ENCODE assay signal across 16 cellular contexts in genomic region chr14:34347683-34348082, GRCh38.
DNase-seq lines count a peak whose midpoint lies in the region; ATAC-seq and TF ChIP-seq lines count a peak whose summit lies in the region.
"Had no signal": no experiment of that assay in that cellular context is flagged by ENCODE, and none has a peak within 500 bp of the region (broad histone marks: within the 10 kb centered on the region; RNA-seq: fewer than 3 reads in every experiment).

No MANE protein-coding gene starts in this region.

- no peak for TF ChIP-seq RAD21 in Ishikawa (IDR thresholded peaks at IDR 0.05; ENCODE audit: low read depth)

- intact Hi-C loops in PC-3 (cut with micrococcal nuclease) = no loop called here
- intact Hi-C loops in upper lobe of right lung (cut with DNase I) = no loop called here
- intact Hi-C loops in thyroid gland (cut with DNase I) = no loop called here

- WGBS in thyroid gland, 2 donors = 69 to 80% methylated on average over 2 of the region's 2 CpGs

- H3K36me3 ChIP-seq in GM06990 (ENCODE audit: control insufficient read depth, insufficient read depth, low read length) (no peaks in the 10 kb centered on the region), PC-3 (ENCODE audit: low read depth, low read length) (no peaks in the 10 kb centered on the region), upper lobe of right lung (no peaks in the 10 kb centered on the region), thyroid gland (no peaks in the 10 kb centered on the region)

- POLR2A ChIA-PET in PC-3 (lab: Charles Lee; ENCODE audit: unreplicated experiment) = interaction anchor here (0.6 kb wide), 1 partner anchor 120 kb away, joined by 3 read pairs; no protein-coding TSS in a partner anchor

- H3K27ac ChIP-seq in PC-3 (ENCODE audit: low read length) = no peak overlapping the region
- H3K27ac ChIP-seq in upper lobe of right lung = no peak overlapping the region
- no peak overlapping the region for H3K27ac ChIP-seq in thyroid gland

- no peaks in the 10 kb centered on the region for H3F3A ChIP-seq in PC-3 (ENCODE audit: low read length, unreplicated experiment)

- H3K9ac ChIP-seq in PC-3 (ENCODE audit: low read length) = no peak overlapping the region

- no peaks in the 10 kb centered on the region for H3K27me3 ChIP-seq in GM06990 (replicated peaks; ENCODE audit: control insufficient read depth, insufficient read depth, low read length)
- no peaks in the 10 kb centered on the region for H3K27me3 ChIP-seq in PC-3 (ENCODE audit: low read length)
- H3K27me3 ChIP-seq in upper lobe of right lung = no peaks in the 10 kb centered on the region
- no peaks in the 10 kb centered on the region for H3K27me3 ChIP-seq in thyroid gland

- H3K4me3 ChIP-seq in GM06990 (replicated peaks; ENCODE audit: low read depth, low read length) (no peak overlapping the region), PC-3 (ENCODE audit: low read length) (no peak overlapping the region), upper lobe of right lung (no peak overlapping the region), thyroid gland (replicated peaks in 1 of 3) (no peak overlapping the region)

- H3K9me3 ChIP-seq in PC-3 (ENCODE audit: low read length) = no peaks in the 10 kb centered on the region
- H3K9me3 ChIP-seq in upper lobe of right lung = no peaks in the 10 kb centered on the region
- H3K9me3 ChIP-seq in thyroid gland = no peaks in the 10 kb centered on the region

- ATAC-seq in GM18858 (IDR thresholded peaks at IDR 0.05; ENCODE audit: unreplicated experiment) (peak; percentile 85), HG02678 (IDR thresholded peaks at IDR 0.05; ENCODE audit: unreplicated experiment) (peak; percentile 75), PC-3 (no peak; the same call in 1 of the 2 replicates), upper lobe of right lung (no peak)
- ATAC-seq: left lobe of liver; naive thymus-derived CD4-positive, alpha-beta T cell; stimulated activated naive B cell treated with anti-CD40 and anti-IgM and Interleukin-4, amounts not matched to agents 10 μg/mL and 1 μg/mL and 100 μg/mL, for 72 hours; WTC11 had no signal

- H2AFZ ChIP-seq in PC-3 (ENCODE audit: low read length) = no peak overlapping the region

- no peaks in the 10 kb centered on the region for H3K9me2 ChIP-seq in PC-3 (replicated peaks; ENCODE audit: low read length)

- CTCF ChIA-PET in PC-3 (lab: Charles Lee) = no interaction called here

- no peaks in the 10 kb centered on the region for H4K20me1 ChIP-seq in PC-3 (ENCODE audit: low read length)

- peak; percentile 12 for DNase-seq in GM06990 (ENCODE audit: extremely low read depth, insufficient read length)
- no peak for DNase-seq in PC-3
- DNase-seq in DMS 273 (lab: John Stamatoyannopoulos, UW; ENCODE audit: unreplicated experiment) = no peak
- DNase-seq in upper lobe of right lung = no peak
- no peak for DNase-seq in thyroid gland
- DNase-seq: activated T-cell treated with anti-CD3 and anti-CD28 coated beads, Interleukin-2, amount 50 U/mL, for 24 hours; amniotic stem cell; erythroblast; naive thymus-derived CD4-positive, alpha-beta T cell; stimulated activated CD4-positive, alpha-beta T cell treated with anti-CD3 and anti-CD28 coated beads, Interleukin-4, amount 100 ng/mL, for 1 hour; stimulated activated naive B cell treated with anti-CD40 and anti-IgM and Interleukin-4, amounts not matched to agents 10 μg/mL and 1 μg/mL and 100 μg/mL, for 72 hours had no signal

- no TSS peak for BruUV-seq in PC-3 (replicated peaks; lab: Mats Ljungman, UMichigan)

- no peak for TF ChIP-seq EP300 in Ishikawa (IDR thresholded peaks at IDR 0.05; ENCODE audit: borderline replicate concordance)

- H3K4me2 ChIP-seq in PC-3 (ENCODE audit: low read length) = no peak overlapping the region

- H3K79me2 ChIP-seq in PC-3 (ENCODE audit: low read length) = no peaks in the 10 kb centered on the region

- TF ChIP-seq CTCF in GM06990 (IDR thresholded peaks at IDR 0.05; ENCODE audit: insufficient read depth, low read length, poor library complexity, severe bottlenecking) = no peak
- no peak for TF ChIP-seq CTCF in PC-3 (conservative IDR thresholded peaks at IDR 0.05; ENCODE audit: low read depth, low read length)
- TF ChIP-seq CTCF in upper lobe of right lung (IDR thresholded peaks at IDR 0.05) = no peak
- no peak for TF ChIP-seq CTCF in thyroid gland (IDR thresholded peaks at IDR 0.05)

- no peak for TF ChIP-seq POLR2A in thyroid gland (IDR thresholded peaks at IDR 0.05)

- no peaks in the 10 kb centered on the region for H3K4me1 ChIP-seq in PC-3 (ENCODE audit: insufficient read depth, low read length)
- H3K4me1 ChIP-seq in upper lobe of right lung = no peaks in the 10 kb centered on the region
- no peaks in the 10 kb centered on the region for H3K4me1 ChIP-seq in thyroid gland

TF ChIP-seq in Ishikawa, 13 proteins besides CTCF, POLR2A, EP300 and RAD21:
- no peak for TF ChIP-seq TAF1 (IDR thresholded peaks at IDR 0.05; ENCODE audit: low read depth)
- TF ChIP-seq CEBPB (IDR thresholded peaks at IDR 0.05) = peak; percentile 9; the same call in 1 of the 2 replicates

Comparison
In these comparisons a context has a peak if more than half of its experiments do, and no peak if none do; other contexts are left out.
1. ATAC-seq: peak in GM18858 (single experiment) and HG02678 (single experiment); none in PC-3 (single experiment) and upper lobe of right lung (single experiment).